Comparison of ENCODE assay signal across 17 cellular contexts in the genomic region with DNA sequence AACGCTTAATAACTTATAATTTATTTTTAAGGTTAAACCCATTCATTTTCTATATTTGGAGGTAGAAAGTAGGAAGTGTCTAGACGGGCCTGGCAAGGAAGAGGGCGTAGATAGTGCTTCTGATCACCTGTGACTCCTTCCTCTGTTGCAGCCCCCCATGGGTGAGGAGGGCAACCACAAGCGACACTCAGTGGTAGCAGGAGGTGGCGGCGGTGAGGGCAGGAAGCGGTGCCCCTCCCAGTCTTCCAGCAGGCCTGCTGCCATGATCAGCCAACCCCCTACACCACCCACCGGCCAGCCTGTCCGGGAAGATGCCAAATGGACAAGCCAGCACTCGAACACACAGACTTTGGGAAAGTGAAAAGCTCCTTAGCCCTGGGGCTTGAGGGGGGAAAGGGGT. TPM values are rescaled to one million over a fixed set of nuclear protein-coding genes. Genes with fewer than 3 reads are reported as not detected.
DNase-seq lines count a peak whose midpoint lies in the region; ATAC-seq and TF ChIP-seq lines count a peak whose summit lies in the region.
"Had no signal": no experiment of that assay in that cellular context is flagged by ENCODE, and none has a peak within 500 bp of the region (broad histone marks: within the 10 kb centered on the region; RNA-seq: fewer than 3 reads in every experiment).

No MANE protein-coding gene starts in this region.

- H3K36me3 Mint-ChIP-seq in activated T-cell treated with anti-CD3 and anti-CD28 coated beads, Interleukin-2, amount 50 U/mL, for 4 hours (ENCODE audit: insufficient read depth) = peaks cover 46% of the 10 kb centered on the region

- no peak for TF ChIP-seq CTCF in GM13976 (IDR thresholded peaks at IDR 0.05; ENCODE audit: borderline replicate concordance, control extremely low read depth, extremely low read depth, insufficient read depth, missing control alignments)

- ATAC-seq in activated T-cell treated with anti-CD3 and anti-CD28 coated beads, Interleukin-2, amount 50 U/mL, for 4 hours = peak; percentile 50 to 59
- ATAC-seq in GM19452 (IDR thresholded peaks at IDR 0.05; ENCODE audit: unreplicated experiment) = no peak
- ATAC-seq: gastrocnemius medialis, K562 had no signal

- peak in 4 of 6 experiments; percentile 5 to 48 (median 40) for DNase-seq in stimulated activated naive CD4-positive, alpha-beta T cell (lab: John Stamatoyannopoulos, UW)
- no peak for DNase-seq in stimulated activated naive CD4-positive, alpha-beta T cell treated with Interleukin-2 at 50 U/mL for 16 hours (lab: John Stamatoyannopoulos, UW)
- peak; percentile 24 for DNase-seq in activated T-cell treated with anti-CD3 and anti-CD28 coated beads, Interleukin-2, amount 50 U/mL, for 4 hours
- DNase-seq in mesenteric fat pad (ENCODE audit: low spot score) (peak; percentile 62), GM13976 (ENCODE audit: low spot score) (no peak), KG1 (lab: John Stamatoyannopoulos, UW) (no peak), caudate nucleus (lab: John Stamatoyannopoulos, UW) (no peak)
- DNase-seq: gastrocnemius medialis, NCI-H1417, NCI-H226, sigmoid colon, substantia nigra, WERI-Rb-1 had no signal

- H3K4me1 Mint-ChIP-seq in activated T-cell treated with anti-CD3 and anti-CD28 coated beads, Interleukin-2, amount 50 U/mL, for 4 hours (ENCODE audit: low read depth) = peaks cover 25% of the 10 kb centered on the region

- no peaks in the 10 kb centered on the region for H3K9me3 Mint-ChIP-seq in activated T-cell treated with anti-CD3 and anti-CD28 coated beads, Interleukin-2, amount 50 U/mL, for 4 hours
- H3K9me3 Mint-ChIP-seq: activated naive CD4-positive, alpha-beta T cell treated with anti-CD3 and anti-CD28 coated beads, Interleukin-2, amount 50 U/mL, for 24 hours had no signal

- in situ Hi-C loops in GM13976 (cut with MboI; ENCODE audit: low sequenced_read_pairs, unreplicated experiment) = loop anchor here (10.0 kb wide), 1 partner anchor 159 kb away; no protein-coding TSS in a partner anchor

- no peaks in the 10 kb centered on the region for H3K27me3 Mint-ChIP-seq in activated T-cell treated with anti-CD3 and anti-CD28 coated beads, Interleukin-2, amount 50 U/mL, for 4 hours (ENCODE audit: low read depth)
- H3K27me3 Mint-ChIP-seq: activated naive CD4-positive, alpha-beta T cell treated with anti-CD3 and anti-CD28 coated beads, Interleukin-2, amount 50 U/mL, for 24 hours had no signal

- no peak overlapping the region for H3K4me3 Mint-ChIP-seq in activated T-cell treated with anti-CD3 and anti-CD28 coated beads, Interleukin-2, amount 50 U/mL, for 4 hours

- H3K27ac ChIP-seq in caudate nucleus (ENCODE audit: low read depth, low read length) = no peak overlapping the region
- H3K27ac ChIP-seq: gastrocnemius medialis, SK-N-MC, WERI-Rb-1 had no signal

RNA-seq across cellular contexts. Expression of a gene that starts 36.7 kb away (rescaled TPM):
- under 1 TPM in 1 of 3 donors, not detected in 2; 0.40 TPM for total RNA-seq in activated T-cell treated with anti-CD3 and anti-CD28 coated beads, Interleukin-2, amount 50 U/mL, for 4 hours
- 13.2 TPM for total RNA-seq in mesenteric fat pad

RNA-seq across cellular contexts. Expression of a gene that starts 44.7 kb away (rescaled TPM):
- 10 to 100 TPM; 44.9 to 50.1 (median 48.0) TPM for total RNA-seq in activated T-cell treated with anti-CD3 and anti-CD28 coated beads, Interleukin-2, amount 50 U/mL, for 4 hours
- total RNA-seq in mesenteric fat pad = 45.0 TPM

RNA-seq across cellular contexts. Expression of a gene that starts 58.6 kb away (rescaled TPM):
- 100 to 1,000 TPM; 412 to 443 (median 432) TPM for total RNA-seq in activated T-cell treated with anti-CD3 and anti-CD28 coated beads, Interleukin-2, amount 50 U/mL, for 4 hours
- 202 TPM for total RNA-seq in mesenteric fat pad

Comparison
In these comparisons a context has a peak if more than half of its experiments do, and no peak if none do; other contexts are left out.
1. DNase-seq: peak in stimulated activated naive CD4-positive, alpha-beta T cell (4 of 6), activated T-cell treated with anti-CD3 and anti-CD28 coated beads, Interleukin-2, amount 50 U/mL, for 4 hours (single experiment) and mesenteric fat pad (single experiment); none in stimulated activated naive CD4-positive, alpha-beta T cell treated with Interleukin-2 at 50 U/mL for 16 hours (single experiment), GM13976 (single experiment), KG1 (single experiment) and caudate nucleus (0 of 61).
2. RNA of a gene that starts 36.7 kb away (total RNA-seq): 13.2 TPM in mesenteric fat pad (single experiment); 0.40 TPM in activated T-cell treated with anti-CD3 and anti-CD28 coated beads, Interleukin-2, amount 50 U/mL, for 4 hours; every median in the first group is over 10 times any median in the second.